In the genomic region with DNA sequence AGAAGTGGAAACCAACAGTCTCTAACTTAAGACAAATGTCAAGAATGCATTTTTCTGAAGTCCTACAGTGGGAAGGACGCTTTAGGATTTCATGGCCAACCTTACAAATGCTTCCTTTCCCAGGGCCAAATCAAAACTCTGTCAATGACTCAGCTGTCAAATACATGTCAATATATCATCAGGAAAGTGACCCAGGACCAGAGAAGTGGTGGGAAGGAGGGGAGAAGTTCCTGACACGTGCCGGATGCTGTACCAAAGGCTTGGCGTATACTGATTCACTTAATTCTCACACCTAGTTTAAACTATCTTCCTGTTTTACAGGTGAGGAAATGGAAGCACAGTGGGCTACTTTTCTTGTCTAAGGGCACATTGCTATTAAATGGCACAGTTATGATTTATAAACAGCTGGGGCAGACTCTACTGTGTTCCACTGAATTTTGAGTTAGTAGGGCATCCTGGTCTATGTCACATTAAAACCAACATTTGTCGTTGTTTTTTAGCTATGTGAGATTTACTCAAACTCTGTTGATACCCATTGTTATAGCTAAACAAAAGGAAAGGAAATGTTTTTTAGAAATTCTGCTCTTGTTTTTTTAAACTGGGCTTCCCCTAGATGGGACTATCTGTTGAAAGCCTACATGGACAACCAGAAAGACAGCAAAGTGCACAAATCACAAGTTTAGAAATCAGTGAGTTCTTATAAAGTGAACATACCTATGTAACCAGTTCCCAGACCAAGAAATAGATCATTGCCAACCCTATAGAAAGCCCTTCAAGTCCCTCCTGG, we compare ENCODE assay signal across 26 cellular contexts.
"Had no signal": no experiment of that assay in that cellular context is flagged by ENCODE, and none has a peak within 500 bp of the region (broad histone marks: within the 10 kb centered on the region; RNA-seq: fewer than 3 reads in every experiment).

No MANE protein-coding gene starts in this region.

- H3K9me3 Mint-ChIP-seq: activated T-cell treated with anti-CD3 and anti-CD28 coated beads, Interleukin-2, amount 50 U/mL, for 4 hours; T-helper 2 cell treated with Interferon-gamma antibody and Interleukin-4, amounts not matched to agents 5 μg/mL and 100 μg/mL, for 36 hours; type B pancreatic cell had no signal

- H3K36me3 ChIP-seq: sigmoid colon, thoracic aorta, vagina had no signal

- DNase-seq: activated CD4-positive, alpha-beta T cell treated with anti-CD3 and anti-CD28 coated beads for 36 hours; activated CD4-positive, alpha-beta T cell treated with anti-CD3 and anti-CD28 coated beads, Interleukin-2, amount 50 U/mL, for 4 hours; activated CD8-positive, alpha-beta memory T cell treated with anti-CD3 and anti-CD28 coated beads, Interleukin-2, amount 50 U/mL, for 48 hours; activated effector memory CD4-positive, alpha-beta T cell treated with Interleukin-2 at 50 U/mL for 16 hours; activated naive CD4-positive, alpha-beta T cell treated with anti-CD3 and anti-CD28 coated beads for 36 hours; activated T-cell treated with anti-CD3 and anti-CD28 coated beads, Interleukin-2, amount 50 U/mL, for 4 hours; amygdala; cerebellar nuclear complex; erythroblast; foreskin fibroblast; left colon; mesenchymal stem cell; mucosa of descending colon; occipital lobe; posterior cingulate gyrus; sigmoid colon; stimulated activated CD4-positive, alpha-beta T cell treated with anti-CD3 and anti-CD28 coated beads, Interleukin-2, amount 100 ng/mL, for 48 hours; stimulated activated CD8-positive, alpha-beta memory T cell treated with anti-CD3 and anti-CD28 coated beads, Interleukin-4, amount 100 ng/mL, for 48 hours; stimulated activated naive CD4-positive, alpha-beta T cell had no signal

- H3K27me3 Mint-ChIP-seq: activated CD4-positive, alpha-beta T cell treated with anti-CD3 and anti-CD28 coated beads for 36 hours had no signal

- H3K27ac ChIP-seq: coronary artery, sigmoid colon, thoracic aorta, vagina had no signal

- H3K27ac Mint-ChIP-seq: activated CD4-positive, alpha-beta T cell treated with anti-CD3 and anti-CD28 coated beads for 36 hours; activated naive CD4-positive, alpha-beta T cell treated with anti-CD3 and anti-CD28 coated beads for 36 hours; T-helper 2 cell treated with Interferon-gamma antibody and Interleukin-4, amounts not matched to agents 5 μg/mL and 100 μg/mL, for 36 hours; type B pancreatic cell; WTC11 had no signal

- H3K36me3 Mint-ChIP-seq: type B pancreatic cell, WTC11 had no signal

- FAIRE-seq: keratinocyte had no signal

- H3K4me3 ChIP-seq: coronary artery, mucosa of descending colon, sigmoid colon, thoracic aorta, vagina had no signal

- H3K4me3 Mint-ChIP-seq: activated CD4-positive, alpha-beta T cell treated with anti-CD3 and anti-CD28 coated beads for 36 hours; activated naive CD4-positive, alpha-beta T cell treated with anti-CD3 and anti-CD28 coated beads for 36 hours; activated T-cell treated with anti-CD3 and anti-CD28 coated beads, Interleukin-2, amount 50 U/mL, for 4 hours; T-helper 2 cell treated with Interferon-gamma antibody and Interleukin-4, amounts not matched to agents 5 μg/mL and 100 μg/mL, for 36 hours; type B pancreatic cell; WTC11 had no signal

- H3K27me3 ChIP-seq: sigmoid colon, vagina had no signal

- ATAC-seq: activated CD4-positive, alpha-beta T cell treated with anti-CD3 and anti-CD28 coated beads for 36 hours; activated T-cell treated with anti-CD3 and anti-CD28 coated beads, Interleukin-2, amount 50 U/mL, for 4 hours; left colon; mucosa of descending colon; WTC11 had no signal

- H3K4me1 ChIP-seq: vagina had no signal

- H3K9me3 ChIP-seq: mucosa of descending colon, sigmoid colon, thoracic aorta, vagina had no signal
